13 cellular contexts compared by ENCODE assay signal in the genomic region with DNA sequence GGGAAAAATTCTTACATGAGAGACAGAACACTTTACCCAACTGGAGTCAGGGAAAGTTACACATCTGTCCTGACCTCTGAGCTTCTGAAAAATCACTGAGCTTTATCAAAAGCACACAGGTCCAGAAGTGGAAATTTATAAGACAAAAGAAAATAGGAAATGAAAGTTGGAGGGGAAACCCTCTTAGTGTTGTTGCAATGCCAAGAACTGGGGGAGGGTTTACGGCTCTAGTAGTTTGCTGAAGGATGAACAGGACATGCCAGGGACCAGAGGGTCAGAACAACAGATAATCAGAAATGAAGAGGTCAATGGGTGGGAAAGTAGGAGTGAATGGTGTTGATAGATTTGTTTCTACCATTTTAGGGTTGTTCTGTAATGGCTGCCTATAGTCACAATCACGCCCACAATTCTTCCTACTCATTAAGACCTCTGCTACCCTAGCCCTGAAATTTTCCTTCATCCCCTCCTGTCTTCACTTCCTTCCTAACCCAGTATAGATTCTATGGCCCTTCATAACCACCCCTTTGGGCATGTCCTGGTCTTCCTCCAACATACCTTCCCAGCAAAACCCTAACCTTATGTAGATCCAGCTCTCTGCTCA. TPM values are rescaled to one million over a fixed set of nuclear protein-coding genes. Genes with fewer than 3 reads are reported as not detected.
DNase-seq lines count a peak whose midpoint lies in the region; ATAC-seq and TF ChIP-seq lines count a peak whose summit lies in the region.
"Had no signal": no experiment of that assay in that cellular context is flagged by ENCODE, and none has a peak within 500 bp of the region (broad histone marks: within the 10 kb centered on the region; RNA-seq: fewer than 3 reads in every experiment).

No MANE protein-coding gene starts in this region.

- H4K20me1 ChIP-seq in OCI-LY3 (ENCODE audit: insufficient read depth, low read length): no peaks in the 10 kb centered on the region

- H3K4me1 Mint-ChIP-seq in CD8-positive, alpha-beta T cell (ENCODE audit: low read depth): no peaks in the 10 kb centered on the region

- H3K27ac ChIP-seq in OCI-LY3 (ENCODE audit: low read length) (peak overlapping the region; percentile 67), muscle layer of colon (ENCODE audit: low read depth, low read length) (peak overlapping the region; percentile 49)
- no peak overlapping the region for H3K27ac ChIP-seq in CD8-positive, alpha-beta T cell (ENCODE audit: low read depth, low read length)
- H3K27ac ChIP-seq: adrenal gland, C4-2B had no signal

- no peak overlapping the region for H3K27ac Mint-ChIP-seq in CD8-positive, alpha-beta T cell

- no peaks in the 10 kb centered on the region for H3K9me3 Mint-ChIP-seq in CD8-positive, alpha-beta T cell

- H3K4me3 ChIP-seq in GM12865 (ENCODE audit: low read depth, low read length) (no peak overlapping the region), OCI-LY3 (ENCODE audit: low read length) (peak overlapping the region; percentile 65), muscle layer of colon (ENCODE audit: low read depth in 1 of 2, low read length in 2 of 2) (no peak overlapping the region)
- no peak overlapping the region for H3K4me3 ChIP-seq in CD8-positive, alpha-beta T cell (ENCODE audit: low read depth, low read length)
- H3K4me3 ChIP-seq: adrenal gland, esophagus squamous epithelium, Peyer's patch had no signal

- no peaks in the 10 kb centered on the region for H3K36me3 Mint-ChIP-seq in CD8-positive, alpha-beta T cell

- CTCF ChIA-PET in CD8-positive, alpha-beta T cell (lab: Charles Lee): no interaction called here

- H3K9me3 ChIP-seq in OCI-LY3 (ENCODE audit: insufficient read depth, low read length) (0 out of 2 replicates have a peak, but pooled peaks cover 3% of the 10 kb centered on the region), muscle layer of colon (ENCODE audit: low read length) (no peaks in the 10 kb centered on the region)
- H3K9me3 ChIP-seq in CD8-positive, alpha-beta T cell (ENCODE audit: low read length): no peaks in the 10 kb centered on the region
- H3K9me3 ChIP-seq: adrenal gland, esophagus squamous epithelium, Peyer's patch had no signal

- H3K27me3 Mint-ChIP-seq in CD8-positive, alpha-beta T cell (ENCODE audit: low read depth): peaks cover 16% of the 10 kb centered on the region

- no peaks in the 10 kb centered on the region for H3K27me3 ChIP-seq in OCI-LY3 (ENCODE audit: low read depth, low read length)
- H3K27me3 ChIP-seq in muscle layer of colon (ENCODE audit: control insufficient read depth in 1 of 2, insufficient read depth in 2 of 2, low read length in 2 of 2): no peaks in the 10 kb centered on the region
- no peaks in the 10 kb centered on the region for H3K27me3 ChIP-seq in CD8-positive, alpha-beta T cell (ENCODE audit: insufficient read depth, low read length)
- H3K27me3 ChIP-seq: adrenal gland, Peyer's patch had no signal

- no peaks in the 10 kb centered on the region for H3K36me3 ChIP-seq in OCI-LY3 (replicated peaks; ENCODE audit: low read depth, low read length)
- no peaks in the 10 kb centered on the region for H3K36me3 ChIP-seq in muscle layer of colon (ENCODE audit: insufficient read depth, low read length)
- no peaks in the 10 kb centered on the region for H3K36me3 ChIP-seq in CD8-positive, alpha-beta T cell (ENCODE audit: insufficient read depth, low read length)
- H3K36me3 ChIP-seq: adrenal gland, esophagus squamous epithelium, Peyer's patch had no signal

- POLR2A ChIA-PET in CD8-positive, alpha-beta T cell (lab: Charles Lee): no interaction called here

- H3K9ac ChIP-seq in OCI-LY3 (ENCODE audit: low read length) (peak overlapping the region; percentile 56), muscle layer of colon (ENCODE audit: low read length) (no peak overlapping the region)

- H3K79me2 ChIP-seq in OCI-LY3 (ENCODE audit: low read length): no peaks in the 10 kb centered on the region

- H3K4me1 ChIP-seq in OCI-LY3 (ENCODE audit: low read length): peaks cover 45% of the 10 kb centered on the region
- peaks cover 42% of the 10 kb centered on the region for H3K4me1 ChIP-seq in muscle layer of colon (ENCODE audit: insufficient read depth, low read length)
- H3K4me1 ChIP-seq in CD8-positive, alpha-beta T cell (ENCODE audit: insufficient read depth, low read length): no peaks in the 10 kb centered on the region
- H3K4me1 ChIP-seq: Peyer's patch had no signal

- TF ChIP-seq CTCF in GM12865 (IDR thresholded peaks at IDR 0.05; ENCODE audit: insufficient read depth, low read depth, low read length, missing control alignments) (no peak), OCI-LY3 (IDR thresholded peaks at IDR 0.05; ENCODE audit: low read depth, low read length) (no peak)
- no peak for TF ChIP-seq CTCF in CD8-positive, alpha-beta T cell (IDR thresholded peaks at IDR 0.05)

- DNase-seq in GM12865 (ENCODE audit: low read depth) (peak; percentile 72), activated T-cell treated with anti-CD3 and anti-CD28 coated beads for 4 hours (no peak)
- no peak for DNase-seq in stimulated activated CD8-positive, alpha-beta memory T cell treated with anti-CD3 and anti-CD28 coated beads, Interleukin-4, amount 100 ng/mL, for 48 hours
- no peak for DNase-seq in CD8-positive, alpha-beta T cell
- DNase-seq in activated CD4-positive, CD25-positive, alpha-beta regulatory T cell treated with anti-CD3 and anti-CD28 coated beads, Interleukin-2, amount 50 U/mL, for 72 hours: no peak
- DNase-seq: activated CD4-positive, alpha-beta T cell treated with anti-CD3 and anti-CD28 coated beads for 48 hours; adrenal gland; esophagus squamous epithelium had no signal

- ATAC-seq in HG02588 (IDR thresholded peaks at IDR 0.05; ENCODE audit: unreplicated experiment): peak; percentile 51
- no peak for ATAC-seq in CD8-positive, alpha-beta T cell

- H2AFZ ChIP-seq in OCI-LY3 (ENCODE audit: low read depth, low read length): no peak overlapping the region

- peak overlapping the region; percentile 82 for H3K4me2 ChIP-seq in OCI-LY3 (ENCODE audit: low read length)

- H3K4me3 Mint-ChIP-seq in CD8-positive, alpha-beta T cell: no peak overlapping the region

- intact Hi-C loops in CD8-positive, alpha-beta T cell (cut with DNase I, micrococcal nuclease): no loop called here

RNA-seq across cellular contexts. Expression of gene FMOD, which starts 30.3 kb away (rescaled TPM):
- total RNA-seq in CD8-positive, alpha-beta T cell: not detected
